ENCODE assay signal across 9 cellular contexts in the genomic region with DNA sequence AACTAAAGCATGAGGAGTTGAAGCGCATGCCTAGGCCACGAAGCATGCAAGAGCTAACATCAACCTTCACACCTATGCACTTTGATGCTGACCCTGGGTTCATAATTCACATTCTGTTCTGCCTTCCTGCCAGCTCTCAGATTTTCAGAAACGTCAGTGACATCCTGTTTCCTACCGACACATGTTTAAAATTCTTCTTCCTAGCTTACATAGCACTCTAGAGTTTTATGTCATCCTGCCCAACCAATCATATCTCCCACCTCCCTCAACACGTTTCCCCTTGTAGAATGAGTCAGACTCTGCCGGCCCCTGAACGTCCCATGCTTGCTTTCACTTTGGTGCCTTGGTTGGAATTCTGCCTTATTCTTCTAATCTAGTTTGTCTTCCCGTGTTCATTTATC.
DNase-seq lines count a peak whose midpoint lies in the region; ATAC-seq and TF ChIP-seq lines count a peak whose summit lies in the region.
"Had no signal": no experiment of that assay in that cellular context is flagged by ENCODE, and none has a peak within 500 bp of the region (broad histone marks: within the 10 kb centered on the region; RNA-seq: fewer than 3 reads in every experiment).

No MANE protein-coding gene starts in this region.

- H3K36me3 Mint-ChIP-seq in CD14-positive monocyte: peaks cover 22 to 32% of the 10 kb centered on the region in 2 donors

- H3K9ac ChIP-seq in mucosa of rectum (ENCODE audit: low read depth in 1 of 2, low read length in 2 of 2): no peak overlapping the region

- intact Hi-C loops in CD14-positive monocyte (cut with micrococcal nuclease): loop anchor here (5.0 to 10.0 kb wide), 2 partner anchors 63 to 145 kb away; a partner anchor contains a TSS
- intact Hi-C loops in ascending aorta (cut with DNase I): loop anchor here (5.0 kb wide), 1 partner anchor 90 kb away; no protein-coding TSS in a partner anchor

- H3K27me3 ChIP-seq in ascending aorta: no peaks in the 10 kb centered on the region
- no peaks in the 10 kb centered on the region for H3K27me3 ChIP-seq in mucosa of rectum (ENCODE audit: control insufficient read depth in 2 of 2, insufficient read depth in 2 of 2, low read length in 2 of 2)

- no peaks in the 10 kb centered on the region for H3K9me3 ChIP-seq in ascending aorta
- H3K9me3 ChIP-seq in mucosa of rectum (ENCODE audit: control insufficient read depth in 2 of 2, low read length in 2 of 2): no peaks in the 10 kb centered on the region

- H3K4me1 ChIP-seq in ascending aorta (peaks cover 0 to 33% of the 10 kb centered on the region in 2 donors), mucosa of rectum (ENCODE audit: control insufficient read depth in 2 of 2, insufficient read depth in 2 of 2, low read length in 2 of 2) (peaks cover 3 to 9% of the 10 kb centered on the region in 2 donors)

- ATAC-seq in GM19467 (IDR thresholded peaks at IDR 0.05; ENCODE audit: unreplicated experiment): peak; percentile 73

- no peaks in the 10 kb centered on the region for H3K9me3 Mint-ChIP-seq in CD14-positive monocyte

- H3K4me3 Mint-ChIP-seq in CD14-positive monocyte: no peak overlapping the region

- DNase-seq in CD14-positive monocyte (ENCODE audit: low spot score) (peak; percentile 48), M059J (ENCODE audit: low read depth) (peak; percentile 62), ascending aorta (ENCODE audit: low spot score in 2 of 2) (peak; percentile 16 to 80), GOT3 (lab: John Stamatoyannopoulos, UW) (no peak), NCI-H774 (lab: John Stamatoyannopoulos, UW) (no peak), DMS79 treated with DMSO at 0.1 percent for 48 hours (lab: John Stamatoyannopoulos, UW) (no peak)

- H3K27ac Mint-ChIP-seq in CD14-positive monocyte: no peak overlapping the region

- H3K27ac ChIP-seq in ascending aorta (peak overlapping the region; percentile 76 to 80), mucosa of rectum (ENCODE audit: low read depth in 2 of 2, low read length in 2 of 2) (peak overlapping the region; percentile 38 to 64)
- H3K27ac ChIP-seq: epithelial cell of prostate had no signal

- H3K36me3 ChIP-seq in ascending aorta (peaks cover 11 to 16% of the 10 kb centered on the region in 2 donors), mucosa of rectum (ENCODE audit: control insufficient read depth in 2 of 2, insufficient read depth in 2 of 2, low read length in 2 of 2) (peaks cover 2 to 3% of the 10 kb centered on the region in 2 donors)

- no peaks in the 10 kb centered on the region for H3K4me1 Mint-ChIP-seq in CD14-positive monocyte

- H3K4me3 ChIP-seq in ascending aorta: peak overlapping the region in 1 of 2 donors; percentile 37
- no peak overlapping the region for H3K4me3 ChIP-seq in mucosa of rectum (ENCODE audit: low read length in 2 of 2)

- H3K27me3 Mint-ChIP-seq in CD14-positive monocyte (ENCODE audit: low read depth in 3 of 3): no peaks in the 10 kb centered on the region

- no peak for TF ChIP-seq CTCF in CD14-positive monocyte (IDR thresholded peaks at IDR 0.05)
- no peak for TF ChIP-seq CTCF in ascending aorta (IDR thresholded peaks at IDR 0.05)

Comparison
In these comparisons a context has a peak if more than half of its experiments do, and no peak if none do; other contexts are left out.
1. DNase-seq: peak in CD14-positive monocyte (single experiment), M059J (single experiment) and ascending aorta (2 of 2); none in GOT3 (single experiment), NCI-H774 (single experiment) and DMS79 treated with DMSO at 0.1 percent for 48 hours (single experiment).